Comparison of ENCODE assay signal across 9 cellular contexts in genomic region chr1:7667625-7668218, GRCh38.
DNase-seq lines count a peak whose midpoint lies in the region; ATAC-seq and TF ChIP-seq lines count a peak whose summit lies in the region.
"Had no signal": no experiment of that assay in that cellular context is flagged by ENCODE, and none has a peak within 500 bp of the region (broad histone marks: within the 10 kb centered on the region; RNA-seq: fewer than 3 reads in every experiment).

No MANE protein-coding gene starts in this region.

- H3K27me3 Mint-ChIP-seq in activated naive CD4-positive, alpha-beta T cell treated with anti-CD3 and anti-CD28 coated beads, Interleukin-2, amount 10 ng/mL, durations not matched to agents 7 days and 5 days = peaks cover 18% of the 10 kb centered on the region
- H3K27me3 Mint-ChIP-seq: stimulated activated naive CD8-positive, alpha-beta T cell treated with anti-CD3 and anti-CD28 coated beads, Interleukin-15, Interleukin-2, amounts not matched to agents 100 ng/mL and 50 ng/mL, for 24 hours had no signal

- H3K4me2 ChIP-seq in Loucy (ENCODE audit: low read depth, low read length, poor library complexity, severe bottlenecking) = no peak overlapping the region

- ATAC-seq in SK-N-SH treated with all-trans-retinoic acid at 6 μM for 48 hours (peak; percentile 89), GM21367 (IDR thresholded peaks at IDR 0.05; ENCODE audit: unreplicated experiment) (no peak)

- no peak overlapping the region for H3K4me3 Mint-ChIP-seq in activated naive CD4-positive, alpha-beta T cell treated with anti-CD3 and anti-CD28 coated beads, Interleukin-2, amount 10 ng/mL, durations not matched to agents 7 days and 5 days
- H3K4me3 Mint-ChIP-seq: stimulated activated naive CD8-positive, alpha-beta T cell treated with anti-CD3 and anti-CD28 coated beads, Interleukin-15, Interleukin-2, amounts not matched to agents 100 ng/mL and 50 ng/mL, for 24 hours had no signal

- no peaks in the 10 kb centered on the region for H3K79me2 ChIP-seq in Loucy (ENCODE audit: insufficient read depth, low read length)

- no peaks in the 10 kb centered on the region for H3F3A ChIP-seq in Loucy (ENCODE audit: low read depth)

- H3K27ac Mint-ChIP-seq in activated naive CD4-positive, alpha-beta T cell treated with anti-CD3 and anti-CD28 coated beads, Interleukin-2, amount 10 ng/mL, durations not matched to agents 7 days and 5 days = no peak overlapping the region
- H3K27ac Mint-ChIP-seq: stimulated activated naive CD8-positive, alpha-beta T cell treated with anti-CD3 and anti-CD28 coated beads, Interleukin-15, Interleukin-2, amounts not matched to agents 100 ng/mL and 50 ng/mL, for 24 hours had no signal

- H3K4me3 ChIP-seq in Loucy (ENCODE audit: low read length, poor library complexity, severe bottlenecking) = no peak overlapping the region
- no peak overlapping the region for H3K4me3 ChIP-seq in ovary
- no peak overlapping the region for H3K4me3 ChIP-seq in tibial artery

- H3K4me1 ChIP-seq in Loucy (ENCODE audit: insufficient read depth, low read length, poor library complexity, severe bottlenecking) (peaks cover under 1% of the 10 kb centered on the region), ovary (ENCODE audit: insufficient read depth) (no peaks in the 10 kb centered on the region), tibial artery (peaks cover 0 to 13% (median 8%) of the 10 kb centered on the region in 4 donors)

- no peaks in the 10 kb centered on the region for H3K9me3 ChIP-seq in Loucy (ENCODE audit: insufficient read depth, low read depth, low read length)
- no peaks in the 10 kb centered on the region for H3K9me3 ChIP-seq in ovary
- H3K9me3 ChIP-seq in tibial artery = no peaks in the 10 kb centered on the region

- H3K36me3 Mint-ChIP-seq in activated naive CD4-positive, alpha-beta T cell treated with anti-CD3 and anti-CD28 coated beads, Interleukin-2, amount 10 ng/mL, durations not matched to agents 7 days and 5 days = no peaks in the 10 kb centered on the region

- peak; percentile 69 for TF ChIP-seq CTCF in GM12801 (IDR thresholded peaks at IDR 0.05; ENCODE audit: extremely low read depth, insufficient read length)
- peak; percentile 98 for TF ChIP-seq CTCF in Loucy (conservative IDR thresholded peaks at IDR 0.05; ENCODE audit: low read length)
- peak; percentile 91 to 99 (median 97) for TF ChIP-seq CTCF in ovary (IDR thresholded peaks at IDR 0.05)
- TF ChIP-seq CTCF in tibial artery (IDR thresholded peaks at IDR 0.05) = peak; percentile 100

- no peak for TF ChIP-seq POLR2A in ovary (IDR thresholded peaks at IDR 0.05)

- no peaks in the 10 kb centered on the region for H3K4me1 Mint-ChIP-seq in activated naive CD4-positive, alpha-beta T cell treated with anti-CD3 and anti-CD28 coated beads, Interleukin-2, amount 10 ng/mL, durations not matched to agents 7 days and 5 days

- peak; percentile 87 for DNase-seq in activated naive CD4-positive, alpha-beta T cell treated with anti-CD3 and anti-CD28 coated beads, Interleukin-2, amount 10 ng/mL, durations not matched to agents 7 days and 5 days
- DNase-seq in glomerular endothelial cell (ENCODE audit: extremely low read depth, low read depth, low spot score) (peak; percentile 29), ovary (peak; percentile 78 to 94 (median 87)), tibial artery (peak; percentile 92 to 95)

- H4K20me1 ChIP-seq in Loucy (ENCODE audit: insufficient read depth, low read length, poor library complexity, severe bottlenecking) = no peaks in the 10 kb centered on the region

- intact Hi-C loops in ovary (cut with DNase I) = loop anchor here in 3 of 4 donors (2.0 to 5.0 kb wide), 4 partner anchors 83 to 235 kb away; no protein-coding TSS in a partner anchor
- intact Hi-C loops in tibial artery (cut with DNase I; ENCODE audit: low total_unique reads) = loop anchor here (2.0 to 10.0 kb wide), 2 partner anchors 81 to 237 kb away; no protein-coding TSS in a partner anchor

- H3K36me3 ChIP-seq in Loucy (ENCODE audit: insufficient read depth, low read length) (no peaks in the 10 kb centered on the region), ovary (no peaks in the 10 kb centered on the region), tibial artery (no peaks in the 10 kb centered on the region)

- H3K9ac ChIP-seq in Loucy (ENCODE audit: low read depth, low read length, poor library complexity, severe bottlenecking) = no peak overlapping the region

- WGBS in ovary, 3 donors = 23 to 27% (median 26%) methylated on average over 11 of the region's 11 CpGs

- H3K9me3 Mint-ChIP-seq in activated naive CD4-positive, alpha-beta T cell treated with anti-CD3 and anti-CD28 coated beads, Interleukin-2, amount 10 ng/mL, durations not matched to agents 7 days and 5 days = no peaks in the 10 kb centered on the region
- H3K9me3 Mint-ChIP-seq: stimulated activated naive CD8-positive, alpha-beta T cell treated with anti-CD3 and anti-CD28 coated beads, Interleukin-15, Interleukin-2, amounts not matched to agents 100 ng/mL and 50 ng/mL, for 24 hours had no signal

- H2AFZ ChIP-seq in Loucy (ENCODE audit: low read length) = peak overlapping the region; percentile 80

- H3K27me3 ChIP-seq in Loucy (ENCODE audit: insufficient read depth, low read length, poor library complexity, severe bottlenecking) (no peaks in the 10 kb centered on the region), ovary (no peaks in the 10 kb centered on the region), tibial artery (peaks cover 0 to 24% of the 10 kb centered on the region in 2 donors)

- no peak for TF ChIP-seq EP300 in ovary (IDR thresholded peaks at IDR 0.05)

- CTCF ChIA-PET in activated naive CD4-positive, alpha-beta T cell treated with anti-CD3 and anti-CD28 coated beads, Interleukin-2, amount 10 ng/mL, durations not matched to agents 7 days and 5 days (lab: Charles Lee) = interaction anchor here (0.7 to 12.6 kb wide), 17 partner anchors 8 to 679 kb away, joined by 3 to 297 read pairs (median 6); partner anchors contain the start of gene PER3

- no peak overlapping the region for H3K27ac ChIP-seq in ovary
- H3K27ac ChIP-seq in tibial artery = no peak overlapping the region

- H3K9me2 ChIP-seq in Loucy (replicated peaks; ENCODE audit: low read depth, low read length) = no peaks in the 10 kb centered on the region

TF ChIP-seq in SK-N-SH treated with all-trans-retinoic acid at 6 μM for 48 hours, 23 proteins besides CTCF, POLR2A, EP300 and RAD21 (continues in another document):
- peak; percentile 84; the same call in 1 of the 2 replicates for TF ChIP-seq BACH2 (CRISPR knock-in tag; IDR thresholded peaks at IDR 0.05; ENCODE audit: borderline replicate concordance)
- TF ChIP-seq TCF4 (CRISPR knock-in tag; IDR thresholded peaks at IDR 0.05; ENCODE audit: borderline replicate concordance) = no peak
- TF ChIP-seq SNAI2 (CRISPR knock-in tag; IDR thresholded peaks at IDR 0.05) = no peak; the same call in 1 of the 2 replicates
- 0 out of 2 replicates have a peak, but pooled peaks have one; percentile 7 for TF ChIP-seq ZNF8 (CRISPR knock-in tag; IDR thresholded peaks at IDR 0.05)
- 0 out of 2 replicates have a peak, but pooled peaks have one; percentile 49 for TF ChIP-seq ZNF70 (CRISPR knock-in tag; IDR thresholded peaks at IDR 0.05)
- TF ChIP-seq ESRRG (CRISPR knock-in tag; IDR thresholded peaks at IDR 0.05) = 0 out of 2 replicates have a peak, but pooled peaks have one; percentile 12
- TF ChIP-seq RARB (CRISPR knock-in tag; IDR thresholded peaks at IDR 0.05) = no peak
- no peak for TF ChIP-seq TOX (CRISPR knock-in tag; IDR thresholded peaks at IDR 0.05; ENCODE audit: borderline replicate concordance)
- TF ChIP-seq ARNTL (CRISPR knock-in tag; IDR thresholded peaks at IDR 0.05; ENCODE audit: borderline replicate concordance, low read depth) = no peak
- 0 out of 2 replicates have a peak, but pooled peaks have one; percentile 29 for TF ChIP-seq ZFP3 (CRISPR knock-in tag; IDR thresholded peaks at IDR 0.05)
- 0 out of 2 replicates have a peak, but pooled peaks have one; percentile 30 for TF ChIP-seq CSRNP3 (CRISPR knock-in tag; IDR thresholded peaks at IDR 0.05)
- TF ChIP-seq TSHZ2 (CRISPR knock-in tag; IDR thresholded peaks at IDR 0.05) = 0 out of 2 replicates have a peak, but pooled peaks have one; percentile 60
- TF ChIP-seq PPARA (CRISPR knock-in tag; IDR thresholded peaks at IDR 0.05; ENCODE audit: borderline replicate concordance) = peak; percentile 79

Comparison
In these comparisons a context has a peak if more than half of its experiments do, and no peak if none do; other contexts are left out.
1. DNase-seq: peak in every context shown above with its lines; median percentile 94 in tibial artery; 87 in activated naive CD4-positive, alpha-beta T cell treated with anti-CD3 and anti-CD28 coated beads, Interleukin-2, amount 10 ng/mL, durations not matched to agents 7 days and 5 days; 87 in ovary; 29 in glomerular endothelial cell.